In genomic region chr9:117407436-117408022, GRCh38 we compare ENCODE assay signal across 13 cellular contexts.
"Had no signal": no experiment of that assay in that cellular context is flagged by ENCODE, and none has a peak within 500 bp of the region (broad histone marks: within the 10 kb centered on the region; RNA-seq: fewer than 3 reads in every experiment).

No MANE protein-coding gene starts in this region.

- H3K27ac ChIP-seq: brain microvascular endothelial cell, esophagus muscularis mucosa, heart left ventricle, left lung, thoracic aorta had no signal

- H3K9me3 ChIP-seq: esophagus muscularis mucosa, heart left ventricle, left lung, thoracic aorta had no signal

- ATAC-seq: activated CD8-positive, alpha-beta memory T cell treated with anti-CD3 and anti-CD28 coated beads, Interleukin-2, amount 10 ng/mL, durations not matched to agents 7 days and 5 days; heart left ventricle; left lung had no signal

- H3K36me3 ChIP-seq: brain microvascular endothelial cell, esophagus muscularis mucosa, heart left ventricle, left lung, thoracic aorta had no signal

- H3K4me3 ChIP-seq: esophagus muscularis mucosa, heart left ventricle, left lung, thoracic aorta had no signal

- H3K4me1 ChIP-seq: heart left ventricle, left lung had no signal

- DNase-seq: activated CD4-positive, alpha-beta T cell treated with anti-CD3 and anti-CD28 coated beads, Interleukin-2, amount 50 U/mL, for 48 hours; activated CD4-positive, CD25-positive, alpha-beta regulatory T cell treated with anti-CD3 and anti-CD28 coated beads, Interleukin-2, amount 50 U/mL, for 72 hours; activated CD8-positive, alpha-beta memory T cell treated with anti-CD3 and anti-CD28 coated beads, Interleukin-2, amount 10 ng/mL, durations not matched to agents 7 days and 5 days; activated effector memory CD4-positive, alpha-beta T cell treated with Interleukin-2 at 50 U/mL for 16 hours; activated T-cell treated with anti-CD3 and anti-CD28 coated beads, Interleukin-2, amount 50 U/mL, for 24 hours; brain microvascular endothelial cell; heart left ventricle; islet precursor cell; left lung; stimulated activated CD4-positive, alpha-beta T cell treated with anti-CD3 and anti-CD28 coated beads, Interleukin-2, amount 100 ng/mL, for 48 hours; stimulated activated naive CD4-positive, alpha-beta T cell treated with Interleukin-2 at 50 U/mL for 16 hours had no signal
